In the genomic region with DNA sequence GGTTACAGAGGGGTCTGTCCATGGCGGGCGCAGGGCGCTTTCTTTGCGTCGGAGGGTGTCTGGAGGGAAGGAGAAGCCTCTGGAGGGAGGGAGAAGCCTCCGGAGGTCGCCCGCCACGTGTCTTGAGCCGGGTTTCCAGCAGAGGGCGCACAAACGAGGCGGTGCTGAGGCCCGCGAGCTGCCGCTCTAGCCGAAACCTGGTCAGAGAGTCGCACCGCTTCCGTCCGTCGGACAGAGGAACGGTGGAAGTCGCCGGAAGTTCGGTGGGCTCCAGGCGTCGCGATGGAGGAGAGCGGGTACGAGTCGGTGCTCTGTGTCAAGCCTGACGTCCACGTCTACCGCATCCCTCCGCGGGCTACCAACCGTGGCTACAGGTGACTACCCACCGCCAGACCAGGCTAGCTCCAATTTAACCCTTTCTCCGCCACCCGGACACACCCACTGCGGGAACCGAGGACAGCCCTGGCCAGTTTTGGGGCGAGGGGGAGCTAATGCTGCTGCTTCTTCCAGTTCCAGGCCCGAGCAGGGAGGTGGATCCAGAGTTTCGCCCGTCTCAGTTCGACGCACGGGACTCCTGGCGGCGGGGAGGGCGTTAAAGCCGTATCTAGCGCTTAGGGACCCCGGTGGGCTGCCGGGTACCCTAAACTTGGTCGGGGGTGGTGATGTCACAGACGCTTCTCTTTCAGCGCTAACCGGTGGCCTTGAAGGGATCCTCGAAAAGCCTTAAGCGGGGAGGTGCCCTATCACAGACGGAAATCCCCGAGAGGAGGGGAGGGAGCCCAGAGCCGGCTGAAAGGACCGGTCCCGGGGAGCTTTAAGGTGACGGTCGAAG, we compare ENCODE assay signal across 1 cellular context.
A peak's percentile ranks its signal among the peaks of the same experiment; 100 is the strongest.
TF ChIP-seq lines count a peak whose summit lies in the region.

NECAP2 (plus strand) TSS at position 245 of the 832 bp plus-strand sequence; CDS start at position 283, 38 bp downstream.

TF ChIP-seq in K562, 482 proteins besides CTCF, POLR2A, EP300 and RAD21 (continued from another document):
- TF ChIP-seq, protein P1, sequence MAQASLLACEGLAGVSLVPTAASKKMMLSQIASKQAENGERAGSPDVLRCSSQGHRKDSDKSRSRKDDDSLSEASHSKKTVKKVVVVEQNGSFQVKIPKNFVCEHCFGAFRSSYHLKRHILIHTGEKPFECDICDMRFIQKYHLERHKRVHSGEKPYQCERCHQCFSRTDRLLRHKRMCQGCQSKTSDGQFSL (CRISPR knock-in tag; IDR thresholded peaks at IDR 0.05): peak; percentile 69
- TF ChIP-seq, protein P1 (tag; IDR thresholded peaks at IDR 0.05): no peak
- TF ChIP-seq ZNF146 (CRISPR knock-in tag; IDR thresholded peaks at IDR 0.05; ENCODE audit: unreplicated experiment): no peak
- peak; percentile 58; the same call in 1 of the 2 replicates for TF ChIP-seq FOXP1 (CRISPR knock-in tag; IDR thresholded peaks at IDR 0.05)
- peak; percentile 91 for TF ChIP-seq CTCFL (IDR thresholded peaks at IDR 0.05; ENCODE audit: borderline replicate concordance, insufficient read depth, low read depth, low read length, poor library complexity, severe bottlenecking)
- TF ChIP-seq SMC3 (conservative IDR thresholded peaks at IDR 0.05; ENCODE audit: insufficient read depth, low read depth, low read length): peak; percentile 74
- TF ChIP-seq SNRNP70 (optimal IDR thresholded peaks at IDR 0.05; ENCODE audit: low read depth, low read length): no peak
- no peak for TF ChIP-seq RBM34 (IDR thresholded peaks at IDR 0.05; ENCODE audit: borderline replicate concordance, insufficient read depth, low read length)
- no peak for TF ChIP-seq E4F1 (CRISPR knock-in tag; IDR thresholded peaks at IDR 0.05; ENCODE audit: borderline replicate concordance)
- peak; percentile 94 for TF ChIP-seq POLR2B (IDR thresholded peaks at IDR 0.05; ENCODE audit: low read depth, partially characterized antibody)
- TF ChIP-seq ZNF507 (tag; conservative IDR thresholded peaks at IDR 0.05): no peak
- no peak for TF ChIP-seq CHCHD3 (CRISPR knock-in tag; IDR thresholded peaks at IDR 0.05)
- peak; percentile 84 for TF ChIP-seq CC2D1A (IDR thresholded peaks at IDR 0.05)
- no peak for TF ChIP-seq MCM3 (IDR thresholded peaks at IDR 0.05)
- 0 out of 2 replicates have a peak, but pooled peaks have one; percentile 12 for TF ChIP-seq ZNF584 (CRISPR knock-in tag; IDR thresholded peaks at IDR 0.05; ENCODE audit: low read depth)
- TF ChIP-seq TRIM28 (IDR thresholded peaks at IDR 0.05): peak; percentile 87
- no peak for TF ChIP-seq XRCC3 (IDR thresholded peaks at IDR 0.05)
- no peak for TF ChIP-seq ZNF224 (CRISPR knock-in tag; IDR thresholded peaks at IDR 0.05)
- TF ChIP-seq TFE3 (CRISPR knock-in tag; IDR thresholded peaks at IDR 0.05): no peak
- TF ChIP-seq FUS (optimal IDR thresholded peaks at IDR 0.05; ENCODE audit: low read depth, low read length): no peak
- no peak for TF ChIP-seq KHSRP (IDR thresholded peaks at IDR 0.05)
- TF ChIP-seq SAP30 (IDR thresholded peaks at IDR 0.05; ENCODE audit: borderline replicate concordance, insufficient read depth, low read depth, low read length, poor library complexity, severe bottlenecking): peak; percentile 94
- peak; percentile 49; the same call in 1 of the 2 replicates for TF ChIP-seq ZBTB12 (CRISPR knock-in tag; IDR thresholded peaks at IDR 0.05)
- TF ChIP-seq ZNF24 (IDR thresholded peaks at IDR 0.05): peak; percentile 55; the same call in 1 of the 2 replicates
- TF ChIP-seq POLR3A (IDR thresholded peaks at IDR 0.05; ENCODE audit: borderline replicate concordance, extremely low read depth, insufficient read depth, insufficient read length): no peak
- TF ChIP-seq RCOR1 (IDR thresholded peaks at IDR 0.05; ENCODE audit: borderline replicate concordance in 1 of 2, low read depth in 2 of 2, low read length in 2 of 2): peak in 1 of 2 experiments; percentile 84; a peak in 2 of 4 replicates
- TF ChIP-seq MITF (IDR thresholded peaks at IDR 0.05): peak; percentile 68
- no peak for TF ChIP-seq DDX20 (tag; IDR thresholded peaks at IDR 0.05; ENCODE audit: low read depth)
- no peak for TF ChIP-seq ZNF3 (CRISPR knock-in tag; IDR thresholded peaks at IDR 0.05)
- TF ChIP-seq MEIS2 (IDR thresholded peaks at IDR 0.05; ENCODE audit: partially characterized antibody): peak; percentile 27
